15 cellular contexts compared by ENCODE assay signal in genomic region chr5:141839015-141839513, GRCh38. TPM values are rescaled to one million over a fixed set of nuclear protein-coding genes. Genes with fewer than 3 reads are reported as not detected.
DNase-seq lines count a peak whose midpoint lies in the region; ATAC-seq and TF ChIP-seq lines count a peak whose summit lies in the region.
"Had no signal": no experiment of that assay in that cellular context is flagged by ENCODE, and none has a peak within 500 bp of the region (broad histone marks: within the 10 kb centered on the region; RNA-seq: fewer than 3 reads in every experiment).

No MANE protein-coding gene starts in this region.

- TF ChIP-seq EP300 in neural cell (conservative IDR thresholded peaks at IDR 0.05; ENCODE audit: poor library complexity, severe bottlenecking), result no peak

- peak overlapping the region; percentile 82 for H3K4me3 ChIP-seq in DOHH2 (ENCODE audit: low read length)
- peak overlapping the region; percentile 56 for H3K4me3 ChIP-seq in Karpas-422 (ENCODE audit: low read length)
- H3K4me3 ChIP-seq in endodermal cell (ENCODE audit: low read length), result no peak overlapping the region
- H3K4me3 ChIP-seq in neural cell (ENCODE audit: low read length), result peak overlapping the region; percentile 52
- H3K4me3 ChIP-seq: cardiac muscle cell, thoracic aorta had no signal

- peaks cover 77% of the 10 kb centered on the region for H3K4me1 Mint-ChIP-seq in endodermal cell

- 30 to 58% methylated on average over 6 to 11 of the region's 11 CpGs for WGBS in endodermal cell (ENCODE audit: insufficient coverage in 1 of 2, insufficient read length in 1 of 2), 2 experiments

- peak; percentile 49 for DNase-seq in Karpas-422
- DNase-seq in endodermal cell, result peak; percentile 88
- no peak for DNase-seq in RKO (ENCODE audit: low spot score)
- no peak for DNase-seq in NCI-H226
- DNase-seq: activated T-cell treated with anti-CD3 and anti-CD28 coated beads, Interleukin-2, amount 50 U/mL, for 72 hours; AML-193; mammary epithelial cell; NCI-H510A had no signal

- no peaks in the 10 kb centered on the region for H3K9me3 Mint-ChIP-seq in endodermal cell
- H3K9me3 Mint-ChIP-seq: activated T-cell treated with anti-CD3 and anti-CD28 coated beads, Interleukin-2, amount 50 U/mL, for 72 hours had no signal

- H3K4me3 Mint-ChIP-seq in endodermal cell, result peak overlapping the region; percentile 21

- H3K36me3 ChIP-seq in DOHH2 (ENCODE audit: control insufficient read depth, low read length) (no peaks in the 10 kb centered on the region), Karpas-422 (ENCODE audit: insufficient read depth, low read length) (no peaks in the 10 kb centered on the region), endodermal cell (ENCODE audit: control insufficient read depth, insufficient read depth, low read length) (no peaks in the 10 kb centered on the region), neural cell (ENCODE audit: insufficient read depth, low read length) (no peaks in the 10 kb centered on the region)
- H3K36me3 ChIP-seq: cardiac muscle cell, thoracic aorta, WERI-Rb-1 had no signal

- H3K79me2 ChIP-seq in DOHH2 (ENCODE audit: control insufficient read depth, low read length) (peaks cover 27% of the 10 kb centered on the region), Karpas-422 (ENCODE audit: low read length) (no peaks in the 10 kb centered on the region), neural cell (replicated peaks; ENCODE audit: insufficient read depth, low read length) (peaks cover 5% of the 10 kb centered on the region)

- H3K9me2 ChIP-seq in DOHH2 (replicated peaks; ENCODE audit: control insufficient read depth, low read length), result no peaks in the 10 kb centered on the region
- H3K9me2 ChIP-seq in Karpas-422 (replicated peaks; ENCODE audit: insufficient read depth, low read length), result no peaks in the 10 kb centered on the region
- no peaks in the 10 kb centered on the region for H3K9me2 ChIP-seq in neural cell (ENCODE audit: insufficient read depth, low read length)

- H3K27ac Mint-ChIP-seq in endodermal cell, result peak overlapping the region; percentile 86
- H3K27ac Mint-ChIP-seq: activated T-cell treated with anti-CD3 and anti-CD28 coated beads, Interleukin-2, amount 50 U/mL, for 72 hours had no signal

- no peaks in the 10 kb centered on the region for H3K27me3 Mint-ChIP-seq in endodermal cell (ENCODE audit: insufficient read depth)

- no peak for ATAC-seq in GM18498 (IDR thresholded peaks at IDR 0.05; ENCODE audit: unreplicated experiment)
- ATAC-seq in GM18861 (IDR thresholded peaks at IDR 0.05; ENCODE audit: unreplicated experiment), result no peak
- ATAC-seq: activated T-cell treated with anti-CD3 and anti-CD28 coated beads, Interleukin-2, amount 50 U/mL, for 72 hours had no signal

- H3K4me1 ChIP-seq in DOHH2 (ENCODE audit: control insufficient read depth, low read length) (peaks cover 100% of the 10 kb centered on the region), Karpas-422 (ENCODE audit: low read length) (peaks cover 59% of the 10 kb centered on the region), endodermal cell (ENCODE audit: control insufficient read depth, insufficient read depth, low read length) (peaks cover 31% of the 10 kb centered on the region)

- TF ChIP-seq CTCF in DOHH2 (IDR thresholded peaks at IDR 0.05; ENCODE audit: low read depth, low read length, poor library complexity, severe bottlenecking) (no peak), endodermal cell (conservative IDR thresholded peaks at IDR 0.05) (no peak), neural cell (IDR thresholded peaks at IDR 0.05; ENCODE audit: poor library complexity, severe bottlenecking) (no peak)

- peak overlapping the region; percentile 80 for H3K4me2 ChIP-seq in DOHH2 (ENCODE audit: low read length)
- H3K4me2 ChIP-seq in Karpas-422 (ENCODE audit: low read depth, low read length, poor library complexity, severe bottlenecking), result peak overlapping the region; percentile 58
- H3K4me2 ChIP-seq in neural cell (ENCODE audit: low read length), result peak overlapping the region; percentile 48

- peaks cover 18% of the 10 kb centered on the region for H3F3A ChIP-seq in DOHH2 (ENCODE audit: control insufficient read depth, insufficient read depth)
- H3F3A ChIP-seq in neural cell (ENCODE audit: insufficient read depth, low read length, poor library complexity, severe bottlenecking), result no peaks in the 10 kb centered on the region

- H2AFZ ChIP-seq in Karpas-422 (ENCODE audit: low read length) (no peak overlapping the region), neural cell (ENCODE audit: low read depth, low read length) (no peak overlapping the region)

- H3K9ac ChIP-seq in Karpas-422 (ENCODE audit: low read length) (peak overlapping the region; percentile 29; the same call in 1 of the 2 replicates), endodermal cell (ENCODE audit: extremely low read depth, low read length, poor library complexity, severe bottlenecking) (no peak overlapping the region), neural cell (ENCODE audit: low read length) (peak overlapping the region; percentile 60)

- no peaks in the 10 kb centered on the region for H3K36me3 Mint-ChIP-seq in endodermal cell (ENCODE audit: low read depth)

- H3K9me3 ChIP-seq in DOHH2 (ENCODE audit: control insufficient read depth, insufficient read depth, low read length) (no peaks in the 10 kb centered on the region), Karpas-422 (ENCODE audit: low read length) (no peaks in the 10 kb centered on the region), endodermal cell (ENCODE audit: control insufficient read depth, low read length) (no peaks in the 10 kb centered on the region), neural cell (ENCODE audit: low read length) (no peaks in the 10 kb centered on the region)
- H3K9me3 ChIP-seq: thoracic aorta had no signal

- H3K27me3 ChIP-seq in DOHH2 (ENCODE audit: control insufficient read depth, low read length), result no peaks in the 10 kb centered on the region
- no peaks in the 10 kb centered on the region for H3K27me3 ChIP-seq in Karpas-422 (ENCODE audit: low read length)
- H3K27me3 ChIP-seq in endodermal cell (ENCODE audit: control insufficient read depth, insufficient read depth, low read length, poor library complexity, severe bottlenecking), result no peaks in the 10 kb centered on the region
- H3K27me3 ChIP-seq in neural cell (ENCODE audit: insufficient read depth, low read depth, low read length), result no peaks in the 10 kb centered on the region

- no peak for TF ChIP-seq RAD21 in neural cell (conservative IDR thresholded peaks at IDR 0.05)

- H4K20me1 ChIP-seq in DOHH2 (ENCODE audit: control insufficient read depth, insufficient read depth, low read depth, low read length), result no peaks in the 10 kb centered on the region
- H4K20me1 ChIP-seq in Karpas-422 (ENCODE audit: insufficient read depth, low read depth, low read length), result no peaks in the 10 kb centered on the region
- no peaks in the 10 kb centered on the region for H4K20me1 ChIP-seq in neural cell (ENCODE audit: insufficient read depth)

- H3K27ac ChIP-seq in DOHH2 (ENCODE audit: low read depth, low read length), result peak overlapping the region; percentile 97
- no peak overlapping the region for H3K27ac ChIP-seq in Karpas-422 (ENCODE audit: low read length)
- H3K27ac ChIP-seq in endodermal cell (ENCODE audit: low read depth, low read length), result no peak overlapping the region
- peak overlapping the region; percentile 88 for H3K27ac ChIP-seq in neural cell (ENCODE audit: low read length)
- H3K27ac ChIP-seq: cardiac muscle cell, thoracic aorta, WERI-Rb-1 had no signal

TF ChIP-seq in neural cell, 6 proteins besides CTCF, POLR2A, EP300 and RAD21:
- TF ChIP-seq POLR2AphosphoS5 (IDR thresholded peaks at IDR 0.05) (no peak), MXI1 (conservative IDR thresholded peaks at IDR 0.05; ENCODE audit: poor library complexity, severe bottlenecking) (no peak), EZH2 (IDR thresholded peaks at IDR 0.05; ENCODE audit: borderline replicate concordance, insufficient read depth, low read length, poor library complexity, severe bottlenecking) (no peak), REST (IDR thresholded peaks at IDR 0.05; ENCODE audit: borderline replicate concordance) (no peak), SMC3 (conservative IDR thresholded peaks at IDR 0.05; ENCODE audit: poor library complexity) (no peak), TAF1 (IDR thresholded peaks at IDR 0.05; ENCODE audit: low read depth) (no peak)

RNA-seq across cellular contexts. Expression of gene PCDH1, which starts 39.1 kb away (rescaled TPM):
- not detected in 2 replicates for total RNA-seq in Karpas-422 (2014; rRNA removed; shearing (Covaris generic); ENCODE audit: low replicate concordance)
- 10 to 100 TPM; 45.4 to 69.7 TPM for total RNA-seq in endodermal cell
- 17.2 TPM for polyA plus RNA-seq in endodermal cell (2013, experiment 1 of 2)
- 13.5 TPM for polyA plus RNA-seq in endodermal cell (2013, experiment 2 of 2)
- 13.9 and 21.3 TPM in 2 replicates for polyA plus RNA-seq in neural cell
- 86.4 and 103 TPM in 2 replicates for polyA minus RNA-seq in neural cell

Comparison
In these comparisons a context has a peak if more than half of its experiments do, and no peak if none do; other contexts are left out.
1. H3K27ac ChIP-seq: peak in DOHH2 (single experiment) and neural cell (single experiment); none in Karpas-422 (single experiment) and endodermal cell (single experiment).
2. DNase-seq: peak in Karpas-422 (single experiment) and endodermal cell (single experiment); none in RKO (single experiment) and NCI-H226 (single experiment).
3. RNA of gene PCDH1, which starts 39.1 kb away (total RNA-seq): 45.4 to 69.7 TPM in endodermal cell; not detected in Karpas-422; every median in the first group is over 10 times any median in the second.
4. Peak in every context shown above with its lines, with median percentiles within 50 percentile points of each other: H3K4me2 ChIP-seq.